13 cellular contexts compared by ENCODE assay signal in genomic region chr9:14441976-14442651, GRCh38.
DNase-seq lines count a peak whose midpoint lies in the region; ATAC-seq, FAIRE-seq and TF ChIP-seq lines count a peak whose summit lies in the region.
"Had no signal": no experiment of that assay in that cellular context is flagged by ENCODE, and none has a peak within 500 bp of the region (broad histone marks: within the 10 kb centered on the region; RNA-seq: fewer than 3 reads in every experiment).

No MANE protein-coding gene starts in this region.

- H3K4me1 ChIP-seq in kidney (ENCODE audit: control insufficient read depth in 1 of 2, insufficient read depth in 1 of 2, low read depth in 1 of 2, low read length in 2 of 2), result peaks cover 0 to 6% of the 10 kb centered on the region in 2 donors
- H3K4me1 ChIP-seq: tibial artery had no signal

- no peaks in the 10 kb centered on the region for H3K9me3 ChIP-seq in kidney (ENCODE audit: control insufficient read depth in 1 of 2, low read length in 2 of 2)

- H3K4me3 ChIP-seq in kidney (ENCODE audit: low read length in 2 of 2), result no peak overlapping the region
- H3K4me3 ChIP-seq: left ventricle myocardium inferior, tibial artery had no signal

- intact Hi-C loops in kidney (cut with DNase I), result no loop called here

- no peak overlapping the region for H3K27ac ChIP-seq in kidney (ENCODE audit: low read depth in 2 of 2, low read length in 2 of 2)
- H3K27ac ChIP-seq: left ventricle myocardium inferior, tibial artery had no signal

- TF ChIP-seq CTCF in kidney (IDR thresholded peaks at IDR 0.05; ENCODE audit: borderline replicate concordance, extremely low read depth, insufficient read depth), result peak; percentile 3

- peak; percentile 55 for DNase-seq in ELF-1 (ENCODE audit: low read depth, low spot score)
- no peak for DNase-seq in kidney
- no peak for DNase-seq in COLO668 (lab: John Stamatoyannopoulos, UW; ENCODE audit: unreplicated experiment)
- no peak for DNase-seq in activated CD8-positive, alpha-beta memory T cell treated with anti-CD3 and anti-CD28 coated beads for 24 hours
- no peak for DNase-seq in NCI-H1417 treated with DMSO at 0.1 percent for 48 hours (lab: John Stamatoyannopoulos, UW)
- no peak for DNase-seq in NCI-H226
- DNase-seq: activated CD8-positive, alpha-beta T cell treated with anti-CD3 and anti-CD28 coated beads for 36 hours; dermis blood vessel endothelial cell; left ventricle myocardium inferior; NCI-H2171; tibial artery had no signal

- ATAC-seq in HG02759 (IDR thresholded peaks at IDR 0.05; ENCODE audit: unreplicated experiment), result peak; percentile 78
- peak; percentile 70 for ATAC-seq in SK-N-SH treated with all-trans-retinoic acid at 6 μM for 48 hours
- ATAC-seq: activated CD8-positive, alpha-beta T cell treated with anti-CD3 and anti-CD28 coated beads for 36 hours had no signal

- no peak for FAIRE-seq in kidney (lab: Jason Lieb, UNC)

- no peaks in the 10 kb centered on the region for H3K36me3 ChIP-seq in kidney (ENCODE audit: control insufficient read depth in 1 of 2, insufficient read depth in 2 of 2, low read length in 2 of 2)
- H3K36me3 ChIP-seq: left ventricle myocardium inferior, tibial artery had no signal

- no peak overlapping the region for H3K9ac ChIP-seq in kidney (ENCODE audit: low read length in 2 of 2)

TF ChIP-seq in SK-N-SH treated with all-trans-retinoic acid at 6 μM for 48 hours, 23 proteins besides CTCF, POLR2A, EP300 and RAD21:
- TF ChIP-seq PPARA (CRISPR knock-in tag; IDR thresholded peaks at IDR 0.05; ENCODE audit: borderline replicate concordance), result no peak
- no peak for TF ChIP-seq ZNF70 (CRISPR knock-in tag; IDR thresholded peaks at IDR 0.05)
- no peak for TF ChIP-seq OSR1 (CRISPR knock-in tag; IDR thresholded peaks at IDR 0.05)
- no peak for TF ChIP-seq ZFP30 (CRISPR knock-in tag; IDR thresholded peaks at IDR 0.05)
- TF ChIP-seq ARNTL (CRISPR knock-in tag; IDR thresholded peaks at IDR 0.05; ENCODE audit: borderline replicate concordance, low read depth), result no peak
- no peak for TF ChIP-seq TSHZ2 (CRISPR knock-in tag; IDR thresholded peaks at IDR 0.05)
- no peak for TF ChIP-seq PATZ1 (CRISPR knock-in tag; IDR thresholded peaks at IDR 0.05; ENCODE audit: borderline replicate concordance)
- TF ChIP-seq POU6F1 (CRISPR knock-in tag; IDR thresholded peaks at IDR 0.05; ENCODE audit: borderline replicate concordance, low read depth), result no peak
- no peak for TF ChIP-seq BACH2 (CRISPR knock-in tag; IDR thresholded peaks at IDR 0.05; ENCODE audit: borderline replicate concordance)
- TF ChIP-seq CSRNP3 (CRISPR knock-in tag; IDR thresholded peaks at IDR 0.05), result no peak
- no peak for TF ChIP-seq SNAI2 (CRISPR knock-in tag; IDR thresholded peaks at IDR 0.05)
- no peak for TF ChIP-seq ZNF8 (CRISPR knock-in tag; IDR thresholded peaks at IDR 0.05)
- TF ChIP-seq ISL1 (CRISPR knock-in tag; IDR thresholded peaks at IDR 0.05), result no peak
- TF ChIP-seq TOX (CRISPR knock-in tag; IDR thresholded peaks at IDR 0.05; ENCODE audit: borderline replicate concordance), result no peak
- TF ChIP-seq RARB (CRISPR knock-in tag; IDR thresholded peaks at IDR 0.05), result no peak
- TF ChIP-seq GLIS3 (CRISPR knock-in tag; IDR thresholded peaks at IDR 0.05), result no peak
- no peak for TF ChIP-seq ZNF565 (CRISPR knock-in tag; conservative IDR thresholded peaks at IDR 0.05; ENCODE audit: low read depth)
- no peak for TF ChIP-seq ZFP3 (CRISPR knock-in tag; IDR thresholded peaks at IDR 0.05)
